ENCODE assay signal across 20 cellular contexts in genomic region chr3:37511357-37511970, GRCh38. TPM values are rescaled to one million over a fixed set of nuclear protein-coding genes. Genes with fewer than 3 reads are reported as not detected.
DNase-seq lines count a peak whose midpoint lies in the region; ATAC-seq and TF ChIP-seq lines count a peak whose summit lies in the region.
"Had no signal": no experiment of that assay in that cellular context is flagged by ENCODE, and none has a peak within 500 bp of the region (broad histone marks: within the 10 kb centered on the region; RNA-seq: fewer than 3 reads in every experiment).

No MANE protein-coding gene starts in this region.

- H3K9me3 ChIP-seq in heart left ventricle = no peaks in the 10 kb centered on the region
- H3K9me3 ChIP-seq in neural progenitor cell (ENCODE audit: low read depth) = no peaks in the 10 kb centered on the region
- H3K9me3 ChIP-seq in upper lobe of right lung = no peaks in the 10 kb centered on the region
- H3K9me3 ChIP-seq: mucosa of descending colon had no signal

- H3F3A ChIP-seq in neural progenitor cell (ENCODE audit: low read depth) = no peaks in the 10 kb centered on the region

- no peaks in the 10 kb centered on the region for H3K9me3 Mint-ChIP-seq in neural progenitor cell
- H3K9me3 Mint-ChIP-seq in activated naive CD8-positive, alpha-beta T cell treated with anti-CD3 and anti-CD28 coated beads for 36 hours = no peaks in the 10 kb centered on the region
- H3K9me3 Mint-ChIP-seq: activated naive CD4-positive, alpha-beta T cell treated with anti-CD3 and anti-CD28 coated beads, Interleukin-2, amount 50 U/mL, for 72 hours; central memory CD8-positive, alpha-beta T cell; H9; stimulated activated naive B cell treated with anti-CD40 and anti-IgM and Interleukin-4, amounts not matched to agents 10 μg/mL and 1 μg/mL and 100 μg/mL, for 72 hours had no signal

- no peak overlapping the region for H3K27ac Mint-ChIP-seq in neural progenitor cell
- no peak overlapping the region for H3K27ac Mint-ChIP-seq in activated naive CD8-positive, alpha-beta T cell treated with anti-CD3 and anti-CD28 coated beads for 36 hours
- H3K27ac Mint-ChIP-seq: activated naive CD4-positive, alpha-beta T cell treated with anti-CD3 and anti-CD28 coated beads, Interleukin-2, amount 50 U/mL, for 72 hours; H9; stimulated activated naive B cell treated with anti-CD40 and anti-IgM and Interleukin-4, amounts not matched to agents 10 μg/mL and 1 μg/mL and 100 μg/mL, for 72 hours had no signal

- H3K4me1 ChIP-seq in heart left ventricle (peaks cover 5 to 68% (median 45%) of the 10 kb centered on the region in 12 donors), neural progenitor cell (no peaks in the 10 kb centered on the region), upper lobe of right lung (peaks cover 18% of the 10 kb centered on the region)

- H2AFZ ChIP-seq in neural progenitor cell (replicated peaks) = peak overlapping the region; percentile 37

- no peaks in the 10 kb centered on the region for H3K79me2 ChIP-seq in neural progenitor cell (ENCODE audit: low read depth)

- H3K27me3 Mint-ChIP-seq in neural progenitor cell (ENCODE audit: insufficient read depth, low read depth) = peaks cover 3% of the 10 kb centered on the region
- H3K27me3 Mint-ChIP-seq in activated naive CD8-positive, alpha-beta T cell treated with anti-CD3 and anti-CD28 coated beads for 36 hours = peaks cover 7% of the 10 kb centered on the region

- 15 to 19% (median 18%) methylated on average over 5 of the region's 5 CpGs for WGBS in heart left ventricle, 4 donors

- H3K36me3 ChIP-seq in heart left ventricle (peaks cover 0 to 65% (median 26%) of the 10 kb centered on the region in 9 donors), neural progenitor cell (no peaks in the 10 kb centered on the region), upper lobe of right lung (peaks cover 26% of the 10 kb centered on the region)

- no peak overlapping the region for H3K9ac ChIP-seq in neural progenitor cell
- H3K9ac ChIP-seq: BLaER1 treated with 17β-estradiol and CSF1 and Interleukin-3, amounts not matched to agents 10 nM and 100 nM had no signal

- no peaks in the 10 kb centered on the region for H4K20me1 ChIP-seq in neural progenitor cell (ENCODE audit: low read depth)
- H4K20me1 ChIP-seq: BLaER1 treated with 17β-estradiol and CSF1 and Interleukin-3, amounts not matched to agents 10 nM and 100 nM had no signal

- DNase-seq in Right ventricle myocardium inferior (ENCODE audit: missing footprints) (no peak), cardiac septum (ENCODE audit: low spot score) (no peak), heart left ventricle (peak in 4 of 5 donors; percentile 46 to 67 (median 58)), neural progenitor cell (ENCODE audit: low spot score) (no peak), upper lobe of right lung (no peak)
- DNase-seq in activated naive CD4-positive, alpha-beta T cell treated with anti-CD3 and anti-CD28 coated beads, Interleukin-2, amount 50 U/mL, for 16 hours = no peak
- DNase-seq in activated naive CD8-positive, alpha-beta T cell treated with anti-CD3 and anti-CD28 coated beads for 36 hours = no peak
- DNase-seq in effector CD4-positive, alpha-beta T cell = no peak
- DNase-seq: activated T-cell treated with anti-CD3 and anti-CD28 coated beads for 4 hours; H9; mucosa of descending colon; NCI-H1694 treated with DMSO at 0.1 percent for 48 hours; OCI-M1; stimulated activated naive B cell treated with anti-CD40 and anti-IgM and Interleukin-4, amounts not matched to agents 10 μg/mL and 1 μg/mL and 100 μg/mL, for 72 hours had no signal

- intact Hi-C loops in Right ventricle myocardium inferior (cut with DNase I) = no loop called here
- intact Hi-C loops in cardiac septum (cut with DNase I) = no loop called here
- intact Hi-C loops in heart left ventricle (cut with DNase I) = loop anchor here in 1 of 10 donors (5.0 kb wide), 1 partner anchor 54 kb away; no protein-coding TSS in a partner anchor
- intact Hi-C loops in upper lobe of right lung (cut with DNase I) = no loop called here

- H3K4me2 ChIP-seq in neural progenitor cell = no peak overlapping the region

- H3K27ac ChIP-seq in heart left ventricle = peak overlapping the region; percentile 69 to 90 (median 82)
- no peak overlapping the region for H3K27ac ChIP-seq in neural progenitor cell
- H3K27ac ChIP-seq in upper lobe of right lung = no peak overlapping the region
- H3K27ac ChIP-seq: BLaER1 treated with 17β-estradiol and CSF1 and Interleukin-3, amounts not matched to agents 10 nM and 100 nM had no signal

- no peaks in the 10 kb centered on the region for H3K27me3 ChIP-seq in heart left ventricle
- no peaks in the 10 kb centered on the region for H3K27me3 ChIP-seq in neural progenitor cell
- no peaks in the 10 kb centered on the region for H3K27me3 ChIP-seq in upper lobe of right lung
- H3K27me3 ChIP-seq: BLaER1 treated with 17β-estradiol and CSF1 and Interleukin-3, amounts not matched to agents 10 nM and 100 nM had no signal

- H3K4me1 Mint-ChIP-seq in neural progenitor cell = no peaks in the 10 kb centered on the region
- no peaks in the 10 kb centered on the region for H3K4me1 Mint-ChIP-seq in activated naive CD8-positive, alpha-beta T cell treated with anti-CD3 and anti-CD28 coated beads for 36 hours
- H3K4me1 Mint-ChIP-seq: central memory CD8-positive, alpha-beta T cell; H9; stimulated activated naive B cell treated with anti-CD40 and anti-IgM and Interleukin-4, amounts not matched to agents 10 μg/mL and 1 μg/mL and 100 μg/mL, for 72 hours had no signal

- no peak overlapping the region for H3K4me3 Mint-ChIP-seq in neural progenitor cell
- H3K4me3 Mint-ChIP-seq in activated naive CD8-positive, alpha-beta T cell treated with anti-CD3 and anti-CD28 coated beads for 36 hours = no peak overlapping the region
- H3K4me3 Mint-ChIP-seq: central memory CD8-positive, alpha-beta T cell; H9; stimulated activated naive B cell treated with anti-CD40 and anti-IgM and Interleukin-4, amounts not matched to agents 10 μg/mL and 1 μg/mL and 100 μg/mL, for 72 hours had no signal

- no peaks in the 10 kb centered on the region for H3K36me3 Mint-ChIP-seq in neural progenitor cell
- no peaks in the 10 kb centered on the region for H3K36me3 Mint-ChIP-seq in activated naive CD8-positive, alpha-beta T cell treated with anti-CD3 and anti-CD28 coated beads for 36 hours
- H3K36me3 Mint-ChIP-seq: activated naive CD4-positive, alpha-beta T cell treated with anti-CD3 and anti-CD28 coated beads, Interleukin-2, amount 50 U/mL, for 72 hours; stimulated activated naive B cell treated with anti-CD40 and anti-IgM and Interleukin-4, amounts not matched to agents 10 μg/mL and 1 μg/mL and 100 μg/mL, for 72 hours had no signal

- TF ChIP-seq POLR2A in heart left ventricle (IDR thresholded peaks at IDR 0.05) = no peak

- TF ChIP-seq CTCF in heart left ventricle (IDR thresholded peaks at IDR 0.05) (no peak), neural progenitor cell (IDR thresholded peaks at IDR 0.05) (no peak), upper lobe of right lung (IDR thresholded peaks at IDR 0.05) (no peak)

- H3K4me3 ChIP-seq in heart left ventricle = no peak overlapping the region
- H3K4me3 ChIP-seq in neural progenitor cell = no peak overlapping the region
- H3K4me3 ChIP-seq in upper lobe of right lung = no peak overlapping the region
- H3K4me3 ChIP-seq: BLaER1 treated with 17β-estradiol and CSF1 and Interleukin-3, amounts not matched to agents 10 nM and 100 nM; mucosa of descending colon had no signal

- ATAC-seq in Right ventricle myocardium inferior (peak; percentile 53), heart left ventricle (peak in 3 of 4 donors; percentile 48 to 67 (median 56)), upper lobe of right lung (peak; percentile 31)
- ATAC-seq: activated naive CD4-positive, alpha-beta T cell treated with anti-CD3 and anti-CD28 coated beads, Interleukin-2, amount 50 U/mL, for 72 hours; mucosa of descending colon; SK-N-SH treated with all-trans-retinoic acid at 6 μM for 48 hours; stimulated activated naive B cell treated with anti-CD40 and anti-IgM and Interleukin-4, amounts not matched to agents 10 μg/mL and 1 μg/mL and 100 μg/mL, for 72 hours had no signal

RNA-seq across cellular contexts. Expression of gene ITGA9, which starts 59.5 kb away (rescaled TPM):
- total RNA-seq in Right ventricle myocardium inferior = 49.9 TPM
- total RNA-seq in cardiac septum = 85.0 TPM
- total RNA-seq in heart left ventricle = 10 to 100 TPM; 49.7 to 93.6 (median 58.9) TPM
- 10 to 100 TPM; 11.8 to 32.4 TPM for polyA plus RNA-seq in heart left ventricle
- 0.65 and 0.74 TPM in 2 replicates for total RNA-seq in neural progenitor cell (ENCODE audit: low replicate concordance)
- 48.8 TPM for total RNA-seq in upper lobe of right lung
- under 1 TPM; 0.04 to 0.32 TPM for total RNA-seq in activated naive CD8-positive, alpha-beta T cell treated with anti-CD3 and anti-CD28 coated beads for 36 hours
- total RNA-seq: A172, HT1080 had no signal

Comparison
In these comparisons a context has a peak if more than half of its experiments do, and no peak if none do; other contexts are left out.
1. DNase-seq: peak in heart left ventricle (4 of 5); none in Right ventricle myocardium inferior (single experiment), cardiac septum (single experiment), neural progenitor cell (single experiment), upper lobe of right lung (single experiment), activated naive CD4-positive, alpha-beta T cell treated with anti-CD3 and anti-CD28 coated beads, Interleukin-2, amount 50 U/mL, for 16 hours (single experiment), activated naive CD8-positive, alpha-beta T cell treated with anti-CD3 and anti-CD28 coated beads for 36 hours (single experiment) and effector CD4-positive, alpha-beta T cell (single experiment).
2. H3K27ac ChIP-seq: peak in heart left ventricle (12 of 12); none in neural progenitor cell (single experiment) and upper lobe of right lung (single experiment).
3. RNA of gene ITGA9, which starts 59.5 kb away (total RNA-seq): 85.0 TPM in cardiac septum (single experiment), 49.7 to 93.6 TPM in heart left ventricle, 49.9 TPM in Right ventricle myocardium inferior (single experiment) and 48.8 TPM in upper lobe of right lung (single experiment); 0.65 to 0.74 TPM in neural progenitor cell and 0.04 to 0.32 TPM in activated naive CD8-positive, alpha-beta T cell treated with anti-CD3 and anti-CD28 coated beads for 36 hours; every median in the first group is over 10 times any median in the second.
4. Peak in every context shown above with its lines, with median percentiles within 50 percentile points of each other: ATAC-seq.